1 cellular context compared by ENCODE assay signal in the genomic region with DNA sequence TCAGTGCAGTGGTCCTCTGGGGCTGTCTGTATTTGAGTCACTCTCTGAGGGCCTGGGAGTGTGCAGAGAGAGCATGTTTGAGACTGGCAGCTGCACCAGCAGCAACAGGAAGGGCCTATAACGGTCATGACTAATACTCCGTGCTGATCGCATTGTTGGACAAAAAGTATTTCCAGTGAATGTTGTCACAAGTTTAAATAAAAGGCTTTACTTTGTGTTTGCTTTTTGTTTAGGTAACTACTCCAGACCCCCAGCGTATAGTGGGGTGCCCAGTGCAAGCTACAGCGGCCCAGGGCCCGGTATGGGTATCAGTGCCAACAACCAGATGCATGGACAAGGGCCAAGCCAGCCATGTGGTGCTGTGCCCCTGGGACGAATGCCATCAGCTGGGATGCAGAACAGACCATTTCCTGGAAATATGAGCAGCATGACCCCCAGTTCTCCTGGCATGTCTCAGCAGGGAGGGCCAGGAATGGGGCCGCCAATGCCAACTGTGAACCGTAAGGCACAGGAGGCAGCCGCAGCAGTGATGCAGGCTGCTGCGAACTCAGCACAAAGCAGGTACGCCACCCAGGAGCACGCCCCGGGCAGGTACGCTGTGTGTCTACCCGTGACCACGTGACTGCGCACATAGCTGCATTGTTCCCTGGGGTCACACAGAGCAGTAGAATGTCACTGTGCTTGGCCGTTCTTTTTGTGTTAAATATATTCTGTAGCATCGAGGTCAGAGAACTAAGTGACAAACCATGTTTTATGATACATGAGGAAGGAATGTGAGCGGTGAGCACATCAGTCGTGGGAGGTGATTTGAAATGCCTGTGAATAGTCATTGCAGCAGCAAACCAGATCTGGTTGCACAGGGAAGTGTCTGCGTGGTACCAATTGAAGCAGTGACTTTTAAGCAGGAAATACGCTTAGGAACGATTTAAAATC.
TF ChIP-seq lines count a peak whose summit lies in the region.

No MANE protein-coding gene starts in this region.

TF ChIP-seq in SK-N-SH, 30 proteins besides CTCF, POLR2A, EP300 and RAD21 (continued from another document):
- TF ChIP-seq, protein P1, sequence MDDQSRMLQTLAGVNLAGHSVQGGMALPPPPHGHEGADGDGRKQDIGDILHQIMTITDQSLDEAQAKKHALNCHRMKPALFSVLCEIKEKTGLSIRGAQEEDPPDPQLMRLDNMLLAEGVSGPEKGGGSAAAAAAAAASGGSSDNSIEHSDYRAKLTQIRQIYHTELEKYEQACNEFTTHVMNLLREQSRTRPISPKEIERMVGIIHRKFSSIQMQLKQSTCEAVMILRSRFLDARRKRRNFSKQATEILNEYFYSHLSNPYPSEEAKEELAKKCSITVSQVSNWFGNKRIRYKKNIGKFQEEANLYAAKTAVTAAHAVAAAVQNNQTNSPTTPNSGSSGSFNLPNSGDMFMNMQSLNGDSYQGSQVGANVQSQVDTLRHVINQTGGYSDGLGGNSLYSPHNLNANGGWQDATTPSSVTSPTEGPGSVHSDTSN (IDR thresholded peaks at IDR 0.05) = peak; percentile 93
- TF ChIP-seq GATA2 (CRISPR knock-in tag; IDR thresholded peaks at IDR 0.05) (peak; percentile 82), ELF1 (IDR thresholded peaks at IDR 0.05) (peak; percentile 81), FOXJ3 (CRISPR knock-in tag; IDR thresholded peaks at IDR 0.05) (peak; percentile 89), POLR2AphosphoS5 (IDR thresholded peaks at IDR 0.05; ENCODE audit: low read depth, low read length) (peak; percentile 93), YY1 (IDR thresholded peaks at IDR 0.05; ENCODE audit: low read depth) (peak; percentile 53; the same call in 1 of the 2 replicates), SMC3 (IDR thresholded peaks at IDR 0.05; ENCODE audit: low read depth, low read length) (no peak), RFX5 (IDR thresholded peaks at IDR 0.05; ENCODE audit: low read length) (no peak), SIN3A (IDR thresholded peaks at IDR 0.05; ENCODE audit: borderline replicate concordance, low read depth, low read length) (peak; percentile 82), NRF1 (IDR thresholded peaks at IDR 0.05; ENCODE audit: low read depth, low read length) (no peak), GABPA (IDR thresholded peaks at IDR 0.05; ENCODE audit: low read depth) (peak; percentile 36; the same call in 1 of the 2 replicates), FOXM1 (IDR thresholded peaks at IDR 0.05; ENCODE audit: low read depth) (peak; percentile 96; the same call in 1 of the 2 replicates), NFIC (IDR thresholded peaks at IDR 0.05; ENCODE audit: borderline replicate concordance) (peak; percentile 100)
- TF ChIP-seq, protein P2, sequence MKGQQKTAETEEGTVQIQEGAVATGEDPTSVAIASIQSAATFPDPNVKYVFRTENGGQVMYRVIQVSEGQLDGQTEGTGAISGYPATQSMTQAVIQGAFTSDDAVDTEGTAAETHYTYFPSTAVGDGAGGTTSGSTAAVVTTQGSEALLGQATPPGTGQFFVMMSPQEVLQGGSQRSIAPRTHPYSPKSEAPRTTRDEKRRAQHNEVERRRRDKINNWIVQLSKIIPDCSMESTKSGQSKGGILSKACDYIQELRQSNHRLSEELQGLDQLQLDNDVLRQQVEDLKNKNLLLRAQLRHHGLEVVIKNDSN (IDR thresholded peaks at IDR 0.05; ENCODE audit: borderline replicate concordance, low read depth) = peak; percentile 60
- TF ChIP-seq, protein P3, sequence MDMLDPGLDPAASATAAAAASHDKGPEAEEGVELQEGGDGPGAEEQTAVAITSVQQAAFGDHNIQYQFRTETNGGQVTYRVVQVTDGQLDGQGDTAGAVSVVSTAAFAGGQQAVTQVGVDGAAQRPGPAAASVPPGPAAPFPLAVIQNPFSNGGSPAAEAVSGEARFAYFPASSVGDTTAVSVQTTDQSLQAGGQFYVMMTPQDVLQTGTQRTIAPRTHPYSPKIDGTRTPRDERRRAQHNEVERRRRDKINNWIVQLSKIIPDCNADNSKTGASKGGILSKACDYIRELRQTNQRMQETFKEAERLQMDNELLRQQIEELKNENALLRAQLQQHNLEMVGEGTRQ (IDR thresholded peaks at IDR 0.05; ENCODE audit: borderline replicate concordance, low read depth, low read length) = no peak
